Comparison of ENCODE assay signal across 10 cellular contexts in genomic region chr16:17026600-17027242, GRCh38.
DNase-seq lines count a peak whose midpoint lies in the region; ATAC-seq and TF ChIP-seq lines count a peak whose summit lies in the region.
"Had no signal": no experiment of that assay in that cellular context is flagged by ENCODE, and none has a peak within 500 bp of the region (broad histone marks: within the 10 kb centered on the region; RNA-seq: fewer than 3 reads in every experiment).

No MANE protein-coding gene starts in this region.

- no peaks in the 10 kb centered on the region for H3K9me3 Mint-ChIP-seq in activated B cell treated with CpG ODN at 0.5 μM for 24 hours

- CTCF ChIA-PET in activated B cell treated with CpG ODN at 0.5 μM for 24 hours (lab: Charles Lee), result no interaction called here

- no peak for TF ChIP-seq CTCF in activated B cell treated with CpG ODN at 0.5 μM for 24 hours (IDR thresholded peaks at IDR 0.05)

- H3K36me3 Mint-ChIP-seq in activated B cell treated with CpG ODN at 0.5 μM for 24 hours (ENCODE audit: low read depth), result peaks cover 21% of the 10 kb centered on the region

- DNase-seq in activated CD4-positive, CD25-positive, alpha-beta regulatory T cell (lab: John Stamatoyannopoulos, UW), result no peak
- no peak for DNase-seq in activated B cell treated with CpG ODN at 0.5 μM for 24 hours
- DNase-seq in stimulated activated CD8-positive, alpha-beta memory T cell treated with anti-CD3 and anti-CD28 coated beads, Interleukin-4, amount 100 ng/mL, for 48 hours, result peak; percentile 33
- no peak for DNase-seq in KBM-7
- DNase-seq in SIG-M5 treated with dmso at 0.1 percent for 504 hours (lab: John Stamatoyannopoulos, UW; ENCODE audit: unreplicated experiment), result no peak
- no peak for DNase-seq in DMS 273 treated with DMSO at 0.1 percent for 48 hours (lab: John Stamatoyannopoulos, UW)
- DNase-seq: 8988T, mesendoderm had no signal

- peak overlapping the region; percentile 81 for H3K27ac Mint-ChIP-seq in activated B cell treated with CpG ODN at 0.5 μM for 24 hours

- peaks cover 53% of the 10 kb centered on the region for H3K4me1 Mint-ChIP-seq in activated B cell treated with CpG ODN at 0.5 μM for 24 hours

- intact Hi-C loops in activated B cell treated with CpG ODN at 0.5 μM for 24 hours (cut with micrococcal nuclease), result loop anchor here (1.0 to 10.0 kb wide), 4 partner anchors 14 to 348 kb away; no protein-coding TSS in a partner anchor

- H3K27me3 Mint-ChIP-seq in activated B cell treated with CpG ODN at 0.5 μM for 24 hours, result no peaks in the 10 kb centered on the region

- peak overlapping the region; percentile 21 for H3K4me3 Mint-ChIP-seq in activated B cell treated with CpG ODN at 0.5 μM for 24 hours

- POLR2A ChIA-PET in activated B cell treated with CpG ODN at 0.5 μM for 24 hours (lab: Charles Lee), result interaction anchor here (0.9 to 1.6 kb wide), 4 partner anchors 12 to 44 kb away, joined by 3 to 15 read pairs (median 4); no protein-coding TSS in a partner anchor

- in situ Hi-C loops in KBM-7 (cut with MboI; ENCODE audit: low pct_unique_long_range_greater_than_20kb, low sequenced_read_pairs), result no loop called here

- ATAC-seq in activated CD4-positive, CD25-positive, alpha-beta regulatory T cell treated with anti-CD3 and anti-CD28 coated beads, Interleukin-2, amount 50 U/mL, for 24 hours, result peak; percentile 71 to 73
- peak; percentile 67 for ATAC-seq in HG02763 (IDR thresholded peaks at IDR 0.05; ENCODE audit: unreplicated experiment)
- ATAC-seq in activated B cell treated with CpG ODN at 0.5 μM for 24 hours (ENCODE audit: low read depth), result peak; percentile 62
